21 cellular contexts compared by ENCODE assay signal in the genomic region with DNA sequence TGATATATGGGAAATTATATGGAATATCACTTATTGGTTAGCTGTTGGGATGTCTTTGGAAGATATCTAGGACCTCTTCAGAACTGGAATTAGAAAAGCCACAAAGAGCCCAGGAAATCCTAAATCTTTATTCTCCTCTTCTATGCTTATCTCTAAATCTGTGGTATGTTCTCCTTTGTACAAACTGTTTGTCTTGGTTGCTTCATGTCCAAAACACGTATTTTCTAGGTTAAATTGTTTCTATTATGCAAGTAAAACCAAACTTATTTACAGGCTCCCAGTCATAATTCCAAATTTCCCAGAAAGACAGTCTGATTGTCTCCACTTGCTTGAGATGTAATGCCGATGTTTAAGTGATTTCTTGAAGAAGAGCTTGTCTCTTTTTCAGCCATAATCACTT.
"Had no signal": no experiment of that assay in that cellular context is flagged by ENCODE, and none has a peak within 500 bp of the region (broad histone marks: within the 10 kb centered on the region; RNA-seq: fewer than 3 reads in every experiment).

No MANE protein-coding gene starts in this region.

- H3K4me3 ChIP-seq: colonic mucosa, esophagus squamous epithelium, gastrocnemius medialis, lung, testis, tibial artery had no signal

- H3K27ac ChIP-seq: colonic mucosa, esophagus squamous epithelium, gastrocnemius medialis, parathyroid adenoma, testis, tibial artery had no signal

- H3K79me2 ChIP-seq: parathyroid adenoma had no signal

- H3K36me3 ChIP-seq: colonic mucosa, esophagus squamous epithelium, gastrocnemius medialis, tibial artery had no signal

- H2AFZ ChIP-seq: parathyroid adenoma had no signal

- H3K27me3 ChIP-seq: colonic mucosa, esophagus squamous epithelium, gastrocnemius medialis, testis, tibial artery had no signal

- H3K27me3 Mint-ChIP-seq: memory B cell; progenitor cell of endocrine pancreas; stimulated activated memory B cell treated with anti-CD40 and anti-IgM and Interleukin-4, amounts not matched to agents 10 μg/mL and 1 μg/mL and 100 μg/mL, for 72 hours had no signal

- H3K36me3 Mint-ChIP-seq: memory B cell; stimulated activated memory B cell treated with anti-CD40 and anti-IgM and Interleukin-4, amounts not matched to agents 10 μg/mL and 1 μg/mL and 100 μg/mL, for 72 hours; type B pancreatic cell had no signal

- ATAC-seq: left lobe of liver; natural killer cell; stimulated activated memory B cell treated with anti-CD40 and anti-IgM and Interleukin-4, amounts not matched to agents 10 μg/mL and 1 μg/mL and 100 μg/mL, for 72 hours; stimulated activated naive CD8-positive, alpha-beta T cell treated with anti-CD3 and anti-CD28 coated beads, Interleukin-15, Interleukin-2, amounts not matched to agents 100 U/mL and 50 U/mL, for 24 hours had no signal

- DNase-seq: colonic mucosa; dermis blood vessel endothelial cell; effector memory CD4-positive, alpha-beta T cell; erythroblast; esophagus squamous epithelium; head of caudate nucleus; natural killer cell; stimulated activated CD4-positive, alpha-beta T cell treated with anti-CD3 and anti-CD28 coated beads, Interleukin-2, amount 100 ng/mL, for 24 hours; stimulated activated CD4-positive, alpha-beta T cell treated with anti-CD3 and anti-CD28 coated beads, Interleukin-4, amount 100 ng/mL, for 24 hours; stimulated activated naive CD8-positive, alpha-beta T cell treated with anti-CD3 and anti-CD28 coated beads, Interleukin-15, Interleukin-2, amounts not matched to agents 100 U/mL and 50 U/mL, for 24 hours; tibial artery had no signal

- H3K9me3 Mint-ChIP-seq: type B pancreatic cell had no signal

- H3K9me3 ChIP-seq: colonic mucosa, esophagus squamous epithelium, gastrocnemius medialis, testis had no signal

- H3K4me3 Mint-ChIP-seq: memory B cell; natural killer cell; neural crest cell; stimulated activated memory B cell treated with anti-CD40 and anti-IgM and Interleukin-4, amounts not matched to agents 10 μg/mL and 1 μg/mL and 100 μg/mL, for 72 hours; type B pancreatic cell had no signal

- H3K4me1 Mint-ChIP-seq: memory B cell; natural killer cell; stimulated activated memory B cell treated with anti-CD40 and anti-IgM and Interleukin-4, amounts not matched to agents 10 μg/mL and 1 μg/mL and 100 μg/mL, for 72 hours had no signal

- H3K4me1 ChIP-seq: colonic mucosa, esophagus squamous epithelium, parathyroid adenoma, testis had no signal

- H3K27ac Mint-ChIP-seq: memory B cell; natural killer cell; progenitor cell of endocrine pancreas; stimulated activated memory B cell treated with anti-CD40 and anti-IgM and Interleukin-4, amounts not matched to agents 10 μg/mL and 1 μg/mL and 100 μg/mL, for 72 hours; type B pancreatic cell had no signal
